Comparison of ENCODE assay signal across 1 cellular context in the genomic region with DNA sequence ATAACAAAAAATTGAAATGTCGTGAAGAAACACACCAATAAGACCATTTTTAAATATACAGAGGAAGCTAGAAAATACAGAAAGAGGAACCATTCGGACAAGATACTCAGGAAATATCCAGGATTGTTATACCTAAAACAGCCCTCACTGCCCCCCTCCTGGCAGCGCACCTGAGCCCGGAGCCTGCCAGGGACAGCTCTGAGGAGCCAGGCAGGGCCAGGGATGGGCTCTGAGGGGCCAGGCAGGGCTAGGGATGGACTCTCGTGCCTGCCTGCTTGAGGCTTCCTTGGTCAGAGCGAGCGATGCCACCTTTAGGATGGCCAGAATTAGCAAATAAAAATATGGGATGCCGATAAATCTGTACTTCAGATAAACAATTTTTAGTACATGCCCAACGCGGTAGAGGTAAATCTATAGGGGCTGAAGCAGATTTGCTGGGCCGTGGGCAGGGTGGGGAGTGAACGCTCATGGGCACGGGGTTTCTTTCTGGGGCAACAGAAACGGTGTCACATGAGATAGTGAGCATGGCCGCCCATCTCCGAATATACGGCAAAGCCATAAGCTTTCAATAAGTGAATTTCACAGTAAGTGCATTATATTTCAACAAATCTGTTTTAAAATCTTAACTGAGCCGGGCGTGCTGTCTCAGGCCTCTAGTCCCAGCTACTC.
TF ChIP-seq lines count a peak whose summit lies in the region.

No MANE protein-coding gene starts in this region.

TF ChIP-seq in K562, 482 proteins besides CTCF, POLR2A, EP300 and RAD21:
- TF ChIP-seq SUPT5H (IDR thresholded peaks at IDR 0.05) (peak; percentile 29; the same call in 1 of the 2 replicates), NRF1 (conservative IDR thresholded peaks at IDR 0.05 in 1 of 2, IDR thresholded peaks at IDR 0.05 in 1 of 2) (no peak), BRD4 (IDR thresholded peaks at IDR 0.05) (0 out of 2 replicates have a peak, but pooled peaks have one; percentile 17), POU5F1 (IDR thresholded peaks at IDR 0.05; ENCODE audit: borderline replicate concordance, low read depth, low read length, partially characterized antibody) (no peak), SMAD1 (IDR thresholded peaks at IDR 0.05; ENCODE audit: low read depth, low read length, partially characterized antibody) (peak; percentile 22), ARNT (IDR thresholded peaks at IDR 0.05) (no peak), ZC3H4 (CRISPR knock-in tag; IDR thresholded peaks at IDR 0.05; ENCODE audit: borderline replicate concordance) (0 out of 2 replicates have a peak, but pooled peaks have one; percentile 57), RFX1 (IDR thresholded peaks at IDR 0.05) (no peak), FOXM1 (IDR thresholded peaks at IDR 0.05; ENCODE audit: low read depth) (0 out of 2 replicates have a peak, but pooled peaks have one; percentile 10), FOXM1 (CRISPR knock-in tag; IDR thresholded peaks at IDR 0.05; ENCODE audit: low read depth) (no peak), KDM5B (IDR thresholded peaks at IDR 0.05; ENCODE audit: insufficient replicate concordance, low read depth, low read length) (peak; percentile 23), ADNP (tag; IDR thresholded peaks at IDR 0.05) (peak; percentile 46; the same call in 1 of the 2 replicates)
- TF ChIP-seq, protein P1, sequence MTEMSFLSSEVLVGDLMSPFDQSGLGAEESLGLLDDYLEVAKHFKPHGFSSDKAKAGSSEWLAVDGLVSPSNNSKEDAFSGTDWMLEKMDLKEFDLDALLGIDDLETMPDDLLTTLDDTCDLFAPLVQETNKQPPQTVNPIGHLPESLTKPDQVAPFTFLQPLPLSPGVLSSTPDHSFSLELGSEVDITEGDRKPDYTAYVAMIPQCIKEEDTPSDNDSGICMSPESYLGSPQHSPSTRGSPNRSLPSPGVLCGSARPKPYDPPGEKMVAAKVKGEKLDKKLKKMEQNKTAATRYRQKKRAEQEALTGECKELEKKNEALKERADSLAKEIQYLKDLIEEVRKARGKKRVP (CRISPR knock-in tag; IDR thresholded peaks at IDR 0.05) = 0 out of 2 replicates have a peak, but pooled peaks have one; percentile 28
